ENCODE assay signal across 8 cellular contexts in genomic region chr18:32349728-32350395, GRCh38.
DNase-seq lines count a peak whose midpoint lies in the region; ATAC-seq and TF ChIP-seq lines count a peak whose summit lies in the region.

No MANE protein-coding gene starts in this region.

- no peak overlapping the region for H3K9ac ChIP-seq in PC-3 (ENCODE audit: low read length)

- peak overlapping the region; percentile 27; the same call in 1 of the 2 replicates for H3K4me3 ChIP-seq in PC-3 (ENCODE audit: low read length)
- peak overlapping the region; percentile 62 for H3K4me3 ChIP-seq in osteoblast (ENCODE audit: insufficient read depth, low read length)

- H3K36me3 Mint-ChIP-seq in activated CD4-positive, alpha-beta memory T cell treated with anti-CD3 and anti-CD28 coated beads, Interleukin-2, amount 10 ng/mL, durations not matched to agents 7 days and 5 days (ENCODE audit: low read depth): no peaks in the 10 kb centered on the region

- TF ChIP-seq CTCF in PC-3 (conservative IDR thresholded peaks at IDR 0.05; ENCODE audit: low read depth, low read length) (no peak), osteoblast (IDR thresholded peaks at IDR 0.05; ENCODE audit: extremely low read depth, low read depth, low read length) (no peak)

- H3K4me2 ChIP-seq in PC-3 (ENCODE audit: low read length): peak overlapping the region; percentile 72
- peak overlapping the region; percentile 79 for H3K4me2 ChIP-seq in osteoblast (ENCODE audit: insufficient read depth, low read length)

- peak overlapping the region; percentile 55 for H2AFZ ChIP-seq in PC-3 (ENCODE audit: low read length)
- H2AFZ ChIP-seq in osteoblast (ENCODE audit: low read length): peak overlapping the region; percentile 53

- H4K20me1 ChIP-seq in PC-3 (ENCODE audit: low read length) (no peaks in the 10 kb centered on the region), osteoblast (ENCODE audit: insufficient read depth, low read length) (no peaks in the 10 kb centered on the region)

- peaks cover 11% of the 10 kb centered on the region for H3K27me3 Mint-ChIP-seq in activated CD4-positive, alpha-beta memory T cell treated with anti-CD3 and anti-CD28 coated beads, Interleukin-2, amount 10 ng/mL, durations not matched to agents 7 days and 5 days

- DNase-seq in COR-L47 (lab: John Stamatoyannopoulos, UW) (peak; percentile 9), PC-3 (peak; percentile 73), fibroblast of peridontal ligament (ENCODE audit: extremely low read depth) (peak; percentile 97), osteoblast (ENCODE audit: insufficient read length, low spot score, missing footprints) (peak; percentile 34)
- no peak for DNase-seq in activated CD4-positive, alpha-beta memory T cell treated with anti-CD3 and anti-CD28 coated beads, Interleukin-2, amount 10 ng/mL, durations not matched to agents 7 days and 5 days

- no peak overlapping the region for H3K4me3 Mint-ChIP-seq in activated CD4-positive, alpha-beta memory T cell treated with anti-CD3 and anti-CD28 coated beads, Interleukin-2, amount 10 ng/mL, durations not matched to agents 7 days and 5 days

- BruUV-seq in PC-3 (replicated peaks; lab: Mats Ljungman, UMichigan): no TSS peak

- no peaks in the 10 kb centered on the region for H3F3A ChIP-seq in PC-3 (ENCODE audit: low read length, unreplicated experiment)

- CTCF ChIA-PET in PC-3 (lab: Charles Lee): no interaction called here
- CTCF ChIA-PET in activated CD4-positive, alpha-beta memory T cell treated with anti-CD3 and anti-CD28 coated beads, Interleukin-2, amount 10 ng/mL, durations not matched to agents 7 days and 5 days (lab: Charles Lee): interaction anchor here (1.3 kb wide), 1 partner anchor 121 kb away, joined by 3 read pairs; the partner anchor contains the start of gene GAREM1

- H3K9me3 ChIP-seq in PC-3 (ENCODE audit: low read length) (no peaks in the 10 kb centered on the region), osteoblast (ENCODE audit: low read depth, low read length) (no peaks in the 10 kb centered on the region)

- H3K9me2 ChIP-seq in PC-3 (replicated peaks; ENCODE audit: low read length): no peaks in the 10 kb centered on the region

- H3K4me1 ChIP-seq in PC-3 (ENCODE audit: insufficient read depth, low read length) (peaks cover 9% of the 10 kb centered on the region), osteoblast (ENCODE audit: insufficient read depth, low read length) (peaks cover 16% of the 10 kb centered on the region)

- no peaks in the 10 kb centered on the region for H3K9me3 Mint-ChIP-seq in activated CD4-positive, alpha-beta memory T cell treated with anti-CD3 and anti-CD28 coated beads, Interleukin-2, amount 10 ng/mL, durations not matched to agents 7 days and 5 days

- no peaks in the 10 kb centered on the region for H3K4me1 Mint-ChIP-seq in activated CD4-positive, alpha-beta memory T cell treated with anti-CD3 and anti-CD28 coated beads, Interleukin-2, amount 10 ng/mL, durations not matched to agents 7 days and 5 days

- no peaks in the 10 kb centered on the region for H3K79me2 ChIP-seq in PC-3 (ENCODE audit: low read length)
- no peaks in the 10 kb centered on the region for H3K79me2 ChIP-seq in osteoblast (ENCODE audit: insufficient read depth, low read length)

- no peaks in the 10 kb centered on the region for H3K36me3 ChIP-seq in PC-3 (ENCODE audit: low read depth, low read length)
- H3K36me3 ChIP-seq in osteoblast (ENCODE audit: insufficient read depth, low read length): no peaks in the 10 kb centered on the region

- H3K27me3 ChIP-seq in PC-3 (ENCODE audit: low read length) (no peaks in the 10 kb centered on the region), osteoblast (ENCODE audit: insufficient read depth, low read length) (no peaks in the 10 kb centered on the region)

- H3K27ac ChIP-seq in PC-3 (ENCODE audit: low read length): peak overlapping the region; percentile 36
- peak overlapping the region; percentile 94 for H3K27ac ChIP-seq in osteoblast (ENCODE audit: low read depth, low read length)

- ATAC-seq in PC-3: no peak
- no peak for ATAC-seq in GM19023 (IDR thresholded peaks at IDR 0.05; ENCODE audit: unreplicated experiment)
- ATAC-seq in GM19452 (IDR thresholded peaks at IDR 0.05; ENCODE audit: unreplicated experiment): no peak
- ATAC-seq in GM18873 (IDR thresholded peaks at IDR 0.05; ENCODE audit: low FRiP score, unreplicated experiment): no peak

- POLR2A ChIA-PET in PC-3 (lab: Charles Lee; ENCODE audit: unreplicated experiment): interaction anchor here (0.6 to 0.7 kb wide), 2 partner anchors 120 to 121 kb away, joined by 3 read pairs; partner anchors contain the start of gene GAREM1
- POLR2A ChIA-PET in activated CD4-positive, alpha-beta memory T cell treated with anti-CD3 and anti-CD28 coated beads, Interleukin-2, amount 10 ng/mL, durations not matched to agents 7 days and 5 days (lab: Charles Lee): no interaction called here

- intact Hi-C loops in PC-3 (cut with micrococcal nuclease): no loop called here

- no peak overlapping the region for H3K27ac Mint-ChIP-seq in activated CD4-positive, alpha-beta memory T cell treated with anti-CD3 and anti-CD28 coated beads, Interleukin-2, amount 10 ng/mL, durations not matched to agents 7 days and 5 days
